8 cellular contexts compared by ENCODE assay signal in genomic region chr5:75095951-75096350, GRCh38. TPM values are rescaled to one million over a fixed set of nuclear protein-coding genes. Genes with fewer than 3 reads are reported as not detected.
A peak's percentile ranks its signal among the peaks of the same experiment; 100 is the strongest.
DNase-seq lines count a peak whose midpoint lies in the region; ATAC-seq and TF ChIP-seq lines count a peak whose summit lies in the region.
"Not testable (repeated sequence)": the region's sequence is repeated elsewhere in the genome, so short reads cannot be mapped to it uniquely, and the experiment has no call there.
"Had no signal": no experiment of that assay in that cellular context is flagged by ENCODE, and none has a peak within 500 bp of the region (broad histone marks: within the 10 kb centered on the region; RNA-seq: fewer than 3 reads in every experiment).

No MANE protein-coding gene starts in this region.

- H3F3A ChIP-seq in GM23248 (ENCODE audit: insufficient read depth) = not testable (repeated sequence)

- peak; percentile 18 for DNase-seq in A172 (ENCODE audit: low spot score)
- not testable (repeated sequence) for DNase-seq in CD8-positive, alpha-beta T cell; RWPE2 (ENCODE audit: low spot score); natural killer cell treated with Interleukin-12 subunit alpha and Interleukin-12 subunit beta and Interleukin-15 and Interleukin-18, amount 100 ng/mL, for 72 hours (ENCODE audit: low spot score)
- DNase-seq in GM23248 = peak; percentile 3
- DNase-seq in mammary epithelial cell = peak; percentile 46

- not testable (repeated sequence) for ATAC-seq in CD8-positive, alpha-beta T cell; natural killer cell treated with Interleukin-12 subunit alpha and Interleukin-12 subunit beta and Interleukin-15 and Interleukin-18, amount 100 ng/mL, for 72 hours
- peak; percentile 4 for ATAC-seq in RWPE2 (ENCODE audit: low read depth)

- H3K4me1 ChIP-seq in CD8-positive, alpha-beta T cell (ENCODE audit: insufficient read depth, low read length); GM23248 (ENCODE audit: insufficient read depth): not testable (repeated sequence)
- H3K4me1 ChIP-seq in RWPE2 (ENCODE audit: insufficient read depth, poor library complexity, severe bottlenecking) = peaks cover 20% of the 10 kb centered on the region
- H3K4me1 ChIP-seq in mammary epithelial cell (ENCODE audit: insufficient read depth, low read length) = peaks cover 26% of the 10 kb centered on the region

- H3K36me3 Mint-ChIP-seq in CD8-positive, alpha-beta T cell; activated naive CD4-positive, alpha-beta T cell treated with anti-CD3 and anti-CD28 coated beads, Interleukin-2, amount 50 U/mL, for 24 hours; natural killer cell treated with Interleukin-12 subunit alpha and Interleukin-12 subunit beta and Interleukin-15 and Interleukin-18, amount 100 ng/mL, for 72 hours: not testable (repeated sequence)

- not testable (repeated sequence) for H3K36me3 ChIP-seq in CD8-positive, alpha-beta T cell (ENCODE audit: insufficient read depth, low read length); GM23248 (ENCODE audit: low read depth); RWPE2 (ENCODE audit: low read depth); mammary epithelial cell (ENCODE audit: insufficient read depth, low read length)

- not testable (repeated sequence) for H3K4me3 Mint-ChIP-seq in CD8-positive, alpha-beta T cell; activated naive CD4-positive, alpha-beta T cell treated with anti-CD3 and anti-CD28 coated beads, Interleukin-2, amount 50 U/mL, for 24 hours
- H3K4me3 Mint-ChIP-seq in natural killer cell treated with Interleukin-12 subunit alpha and Interleukin-12 subunit beta and Interleukin-15 and Interleukin-18, amount 100 ng/mL, for 72 hours = peak overlapping the region; percentile 3

- H3K9me3 ChIP-seq in CD8-positive, alpha-beta T cell (ENCODE audit: low read length); GM23248 (ENCODE audit: low read depth); RWPE2 (ENCODE audit: severe bottlenecking); mammary epithelial cell (replicated peaks; ENCODE audit: insufficient read depth, low read length): not testable (repeated sequence)

- not testable (repeated sequence) for H3K27me3 Mint-ChIP-seq in CD8-positive, alpha-beta T cell (ENCODE audit: low read depth); activated naive CD4-positive, alpha-beta T cell treated with anti-CD3 and anti-CD28 coated beads, Interleukin-2, amount 50 U/mL, for 24 hours
- peaks cover 10 to 14% of the 10 kb centered on the region in 2 donors for H3K27me3 Mint-ChIP-seq in natural killer cell treated with Interleukin-12 subunit alpha and Interleukin-12 subunit beta and Interleukin-15 and Interleukin-18, amount 100 ng/mL, for 72 hours

- peak overlapping the region; percentile 8 for H3K27ac Mint-ChIP-seq in CD8-positive, alpha-beta T cell
- H3K27ac Mint-ChIP-seq in activated naive CD4-positive, alpha-beta T cell treated with anti-CD3 and anti-CD28 coated beads, Interleukin-2, amount 50 U/mL, for 24 hours = peak overlapping the region; percentile 8
- H3K27ac Mint-ChIP-seq in natural killer cell treated with Interleukin-12 subunit alpha and Interleukin-12 subunit beta and Interleukin-15 and Interleukin-18, amount 100 ng/mL, for 72 hours = peak overlapping the region; percentile 24 to 70

- intact Hi-C loops in CD8-positive, alpha-beta T cell (cut with DNase I, micrococcal nuclease) = loop anchor here in 1 of 2 experiments (2.0 kb wide), 1 partner anchor 17 kb away; no protein-coding TSS in a partner anchor
- intact Hi-C loops in mammary epithelial cell (cut with micrococcal nuclease) = not testable (repeated sequence)

- not testable (repeated sequence) for H3K4me2 ChIP-seq in GM23248 (ENCODE audit: unreplicated experiment)
- peak overlapping the region; percentile 44 for H3K4me2 ChIP-seq in mammary epithelial cell (ENCODE audit: insufficient read depth, low read depth, low read length)

- WGBS in GM23248 (ENCODE audit: low coverage in 1 of 2, low lambda C conversion rate in 2 of 2, missing lambda C conversion rate in 2 of 2), 2 experiments = 45 to 49% methylated on average over 3 of the region's 3 CpGs
- WGBS in mammary epithelial cell (ENCODE audit: low coverage, missing lambda C conversion rate) = 18% methylated on average over 3 of the region's 3 CpGs

- not testable (repeated sequence) for H4K20me1 ChIP-seq in GM23248 (ENCODE audit: insufficient read depth); mammary epithelial cell (ENCODE audit: insufficient read depth, low read length)

- not testable (repeated sequence) for H3K4me3 ChIP-seq in CD8-positive, alpha-beta T cell (ENCODE audit: low read depth, low read length); GM23248; RWPE2 (ENCODE audit: severe bottlenecking); mammary epithelial cell (replicated peaks in 1 of 3; ENCODE audit: insufficient read depth in 1 of 3, low read depth in 2 of 3, low read length in 3 of 3)

- H3K9me3 Mint-ChIP-seq in CD8-positive, alpha-beta T cell; activated naive CD4-positive, alpha-beta T cell treated with anti-CD3 and anti-CD28 coated beads, Interleukin-2, amount 50 U/mL, for 24 hours; natural killer cell treated with Interleukin-12 subunit alpha and Interleukin-12 subunit beta and Interleukin-15 and Interleukin-18, amount 100 ng/mL, for 72 hours: not testable (repeated sequence)

- not testable (repeated sequence) for H3K4me1 Mint-ChIP-seq in CD8-positive, alpha-beta T cell (ENCODE audit: low read depth)
- peaks cover 21% of the 10 kb centered on the region for H3K4me1 Mint-ChIP-seq in activated naive CD4-positive, alpha-beta T cell treated with anti-CD3 and anti-CD28 coated beads, Interleukin-2, amount 50 U/mL, for 24 hours
- peaks cover 13 to 15% of the 10 kb centered on the region in 2 donors for H3K4me1 Mint-ChIP-seq in natural killer cell treated with Interleukin-12 subunit alpha and Interleukin-12 subunit beta and Interleukin-15 and Interleukin-18, amount 100 ng/mL, for 72 hours (ENCODE audit: low read depth in 2 of 2)

- not testable (repeated sequence) for TF ChIP-seq CTCF in CD8-positive, alpha-beta T cell (IDR thresholded peaks at IDR 0.05); RWPE2 (IDR thresholded peaks at IDR 0.05; ENCODE audit: poor library complexity, severe bottlenecking); mammary epithelial cell (conservative IDR thresholded peaks at IDR 0.05 in 1 of 2, IDR thresholded peaks at IDR 0.05 in 1 of 2; ENCODE audit: extremely low read depth in 1 of 2, insufficient read depth in 1 of 2, low read depth in 1 of 2, low read length in 2 of 2)

- not testable (repeated sequence) for H3K27ac ChIP-seq in CD8-positive, alpha-beta T cell (ENCODE audit: low read depth, low read length); GM23248
- H3K27ac ChIP-seq in RWPE2 (ENCODE audit: poor library complexity, severe bottlenecking) = peak overlapping the region; percentile 69
- H3K27ac ChIP-seq in mammary epithelial cell (ENCODE audit: insufficient read depth, low read depth, low read length) = peak overlapping the region; percentile 53

- not testable (repeated sequence) for H2AFZ ChIP-seq in GM23248
- H2AFZ ChIP-seq in mammary epithelial cell (ENCODE audit: low read depth, low read length) = peak overlapping the region; percentile 26

- H3K9ac ChIP-seq in GM23248; mammary epithelial cell (ENCODE audit: insufficient read depth, low read length): not testable (repeated sequence)

- not testable (repeated sequence) for H3K9me2 ChIP-seq in GM23248 (ENCODE audit: insufficient read depth)

- not testable (repeated sequence) for H3K79me2 ChIP-seq in GM23248 (ENCODE audit: insufficient read depth); mammary epithelial cell (ENCODE audit: insufficient read depth, low read length)

- dilution Hi-C loops in mammary epithelial cell (cut with HindIII; ENCODE audit: low sequenced_read_pairs) = not testable (repeated sequence)

- H3K27me3 ChIP-seq in CD8-positive, alpha-beta T cell (ENCODE audit: insufficient read depth, low read length); GM23248 (replicated peaks; ENCODE audit: insufficient read depth); RWPE2 (ENCODE audit: insufficient read depth, poor library complexity, severe bottlenecking); mammary epithelial cell (ENCODE audit: insufficient read depth, low read length): not testable (repeated sequence)

- in situ Hi-C loops in GM23248 (cut with MboI); mammary epithelial cell (cut with MboI; ENCODE audit: low sequenced_read_pairs in 2 of 2): not testable (repeated sequence)

- POLR2A ChIA-PET in CD8-positive, alpha-beta T cell (lab: Charles Lee) = not testable (repeated sequence)

- CTCF ChIA-PET in CD8-positive, alpha-beta T cell (lab: Charles Lee); mammary epithelial cell (lab: Charles Lee; ENCODE audit: low non-redundant PET): not testable (repeated sequence)

- not testable (repeated sequence) for BruUV-seq in mammary epithelial cell (replicated peaks; lab: Mats Ljungman, UMichigan)

RNA-seq across cellular contexts. Expression of gene GCNT4, which starts 43.6 kb away (rescaled TPM):
- 0.05 and 0.19 TPM in 2 replicates for total RNA-seq in A172 (2014; rRNA removed; shearing (Covaris generic))
- 1 to 10 TPM; 6.4 to 6.8 TPM for total RNA-seq in CD8-positive, alpha-beta T cell
- total RNA-seq in GM23248 (2014; rRNA removed; shearing (Covaris generic)) = 1.4 and 2.8 TPM in 2 replicates
- 1.7 and 1.8 TPM in 2 replicates for polyA plus RNA-seq in GM23248 (2016; fragmentation: Nextera tagmentation; extraction: Ambion mirVana)
- 1 to 10 TPM; 3.6 to 9.7 TPM for total RNA-seq in mammary epithelial cell
- polyA plus RNA-seq in mammary epithelial cell = 1.4 TPM
- polyA minus RNA-seq in mammary epithelial cell = 2.1 TPM
- total RNA-seq in natural killer cell treated with Interleukin-12 subunit alpha and Interleukin-12 subunit beta and Interleukin-15 and Interleukin-18, amount 100 ng/mL, for 72 hours = under 1 TPM; 0.42 to 0.57 TPM
- total RNA-seq: HT-29 had no signal
